10 cellular contexts compared by ENCODE assay signal in genomic region chr4:39626261-39626660, GRCh38. TPM values are rescaled to one million over a fixed set of nuclear protein-coding genes. Genes with fewer than 3 reads are reported as not detected.
DNase-seq lines count a peak whose midpoint lies in the region; ATAC-seq and TF ChIP-seq lines count a peak whose summit lies in the region.
"Had no signal": no experiment of that assay in that cellular context is flagged by ENCODE, and none has a peak within 500 bp of the region (broad histone marks: within the 10 kb centered on the region; RNA-seq: fewer than 3 reads in every experiment).

No MANE protein-coding gene starts in this region.

- no peaks in the 10 kb centered on the region for H3K9me3 ChIP-seq in DOHH2 (ENCODE audit: control insufficient read depth, insufficient read depth, low read length)
- H3K9me3 ChIP-seq: BE2C had no signal

- no peaks in the 10 kb centered on the region for H3K9me2 ChIP-seq in DOHH2 (replicated peaks; ENCODE audit: control insufficient read depth, low read length)

- ATAC-seq in GM19395 (IDR thresholded peaks at IDR 0.05; ENCODE audit: unreplicated experiment) (peak; percentile 68), HG02943 (IDR thresholded peaks at IDR 0.05; ENCODE audit: low read depth, unreplicated experiment) (peak; percentile 46)

- H3K79me2 ChIP-seq in DOHH2 (ENCODE audit: control insufficient read depth, low read length): peaks cover 84% of the 10 kb centered on the region

- peak overlapping the region; percentile 90 for H3K4me2 ChIP-seq in DOHH2 (ENCODE audit: low read length)

- intact Hi-C loops in dorsolateral prefrontal cortex (cut with DNase I): no loop called here

- peak overlapping the region; percentile 95 for H3K27ac ChIP-seq in DOHH2 (ENCODE audit: low read depth, low read length)
- H3K27ac ChIP-seq in dorsolateral prefrontal cortex: no peak overlapping the region
- no peak overlapping the region for H3K27ac ChIP-seq in coronary artery

- peaks cover 39% of the 10 kb centered on the region for H3F3A ChIP-seq in DOHH2 (ENCODE audit: control insufficient read depth, insufficient read depth)

- peak; percentile 74 for DNase-seq in NOMO-1 treated with dmso at 0.1 percent for 144 hours (lab: John Stamatoyannopoulos, UW; ENCODE audit: unreplicated experiment)
- DNase-seq in T1000 (lab: John Stamatoyannopoulos, UW): no peak
- DNase-seq in dorsolateral prefrontal cortex: no peak
- DNase-seq in GM19238 (ENCODE audit: insufficient read length, low spot score): no peak
- DNase-seq in coronary artery (ENCODE audit: low spot score): no peak
- DNase-seq: activated CD8-positive, alpha-beta memory T cell treated with anti-CD3 and anti-CD28 coated beads for 24 hours; BE2C had no signal

- H3K27me3 ChIP-seq in DOHH2 (ENCODE audit: control insufficient read depth, low read length): no peaks in the 10 kb centered on the region
- H3K27me3 ChIP-seq in dorsolateral prefrontal cortex: no peaks in the 10 kb centered on the region
- H3K27me3 ChIP-seq: BE2C had no signal

- H3K4me3 ChIP-seq in DOHH2 (ENCODE audit: low read length): peak overlapping the region; percentile 92
- no peak overlapping the region for H3K4me3 ChIP-seq in dorsolateral prefrontal cortex
- H3K4me3 ChIP-seq in coronary artery: no peak overlapping the region

- TF ChIP-seq CTCF in DOHH2 (IDR thresholded peaks at IDR 0.05; ENCODE audit: low read depth, low read length, poor library complexity, severe bottlenecking) (no peak), dorsolateral prefrontal cortex (IDR thresholded peaks at IDR 0.05 in 54 of 56, conservative IDR thresholded peaks at IDR 0.05 in 2 of 56; ENCODE audit: low read depth in 1 of 56, partially characterized antibody in 56 of 56) (no peak), coronary artery (IDR thresholded peaks at IDR 0.05) (no peak)

- H3K36me3 ChIP-seq in DOHH2 (ENCODE audit: control insufficient read depth, low read length): peaks cover 48% of the 10 kb centered on the region
- H3K36me3 ChIP-seq: BE2C had no signal

- H4K20me1 ChIP-seq in DOHH2 (ENCODE audit: control insufficient read depth, insufficient read depth, low read depth, low read length): peaks cover 19% of the 10 kb centered on the region; the same call in 1 of the 2 replicates

- H3K4me1 ChIP-seq in DOHH2 (ENCODE audit: control insufficient read depth, low read length): peaks cover 81% of the 10 kb centered on the region
- H3K4me1 ChIP-seq: BE2C had no signal

RNA-seq across cellular contexts. Expression of gene SMIM14, which starts 12.4 kb away (rescaled TPM):
- 10 to 100 TPM; 22.3 to 73.2 (median 50.5) TPM for total RNA-seq in dorsolateral prefrontal cortex
